Comparison of ENCODE assay signal across 23 cellular contexts in the genomic region with DNA sequence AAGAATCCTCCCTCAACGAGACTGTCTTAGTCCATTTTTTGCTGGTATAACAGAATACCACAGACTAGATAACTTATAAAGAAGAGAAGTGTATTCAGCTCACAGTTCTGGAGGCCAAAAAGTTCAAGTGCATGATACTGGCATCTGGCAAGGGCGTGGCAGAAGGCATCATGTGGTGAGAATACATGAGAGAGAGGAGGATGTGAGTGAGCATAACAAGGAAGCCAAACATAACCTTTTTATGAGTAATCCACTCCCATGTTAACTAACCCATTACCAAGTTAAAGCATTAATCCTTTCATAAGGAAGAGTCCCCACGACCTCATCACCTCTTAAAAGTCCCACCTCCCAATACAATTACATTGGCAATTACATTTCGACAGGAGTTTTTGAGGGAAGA.
DNase-seq lines count a peak whose midpoint lies in the region; ATAC-seq and TF ChIP-seq lines count a peak whose summit lies in the region.
"Had no signal": no experiment of that assay in that cellular context is flagged by ENCODE, and none has a peak within 500 bp of the region (broad histone marks: within the 10 kb centered on the region; RNA-seq: fewer than 3 reads in every experiment).

No MANE protein-coding gene starts in this region.

- H3K9me3 ChIP-seq in PC-3 (ENCODE audit: low read length) (no peaks in the 10 kb centered on the region), thyroid gland (no peaks in the 10 kb centered on the region)
- H3K9me3 ChIP-seq: MG63, SK-N-SH had no signal

- peak; percentile 6 for DNase-seq in AG08395 (ENCODE audit: low spot score)
- peak; percentile 8 for DNase-seq in GM04504 (ENCODE audit: low read depth)
- DNase-seq in PC-3: peak; percentile 1
- peak in 1 of 2 donors; percentile 25 for DNase-seq in foreskin keratinocyte
- no peak for DNase-seq in thyroid gland
- DNase-seq in omental fat pad (ENCODE audit: low spot score): no peak
- no peak for DNase-seq in activated CD4-positive, alpha-beta T cell treated with anti-CD3 and anti-CD28 coated beads, Interleukin-2, amount 10 ng/mL, durations not matched to agents 24 days and 14 days
- DNase-seq in DMS79 treated with DMSO at 0.1 percent for 48 hours (lab: John Stamatoyannopoulos, UW): no peak
- DNase-seq: AML-193; CD4-positive, CD25-positive, alpha-beta regulatory T cell; KG1; MG63; NCI-H1092 treated with DMSO at 0.1 percent for 48 hours; NCI-H1694; NCI-H2107; NCI-H345; NCI-H526 treated with DMSO at 0.1 percent for 48 hours; NK-92 treated with Interleukin-12 subunit alpha and Interleukin-12 subunit beta, amount 100 ng/mL, for 24 hours; PC-9; Right ventricle myocardium superior; SK-N-SH had no signal

- 69 to 82% methylated on average over 4 of the region's 4 CpGs for WGBS in thyroid gland, 2 donors

- CTCF ChIA-PET in PC-3 (lab: Charles Lee): no interaction called here

- no peak for ATAC-seq in PC-3
- peak; percentile 66 for ATAC-seq in foreskin keratinocyte
- no peak for ATAC-seq in omental fat pad (ENCODE audit: low FRiP score)
- ATAC-seq: GM23338 had no signal

- no peak overlapping the region for H2AFZ ChIP-seq in PC-3 (ENCODE audit: low read length)
- H2AFZ ChIP-seq: GM23338, PC-9 had no signal

- no peaks in the 10 kb centered on the region for H3K36me3 Mint-ChIP-seq in activated CD4-positive, alpha-beta T cell treated with anti-CD3 and anti-CD28 coated beads, Interleukin-2, amount 10 ng/mL, durations not matched to agents 24 days and 14 days (ENCODE audit: low read depth)
- H3K36me3 Mint-ChIP-seq: CD4-positive, CD25-positive, alpha-beta regulatory T cell had no signal

- H3K9me3 Mint-ChIP-seq in activated CD4-positive, alpha-beta T cell treated with anti-CD3 and anti-CD28 coated beads, Interleukin-2, amount 10 ng/mL, durations not matched to agents 24 days and 14 days: no peaks in the 10 kb centered on the region

- H3K36me3 ChIP-seq in PC-3 (ENCODE audit: low read depth, low read length) (no peaks in the 10 kb centered on the region), thyroid gland (no peaks in the 10 kb centered on the region)
- H3K36me3 ChIP-seq: MG63 had no signal

- H4K20me1 ChIP-seq in PC-3 (ENCODE audit: low read length): no peaks in the 10 kb centered on the region

- intact Hi-C loops in PC-3 (cut with micrococcal nuclease): no loop called here
- intact Hi-C loops in thyroid gland (cut with DNase I): no loop called here
- intact Hi-C loops in activated CD4-positive, alpha-beta T cell treated with anti-CD3 and anti-CD28 coated beads, Interleukin-2, amount 10 ng/mL, durations not matched to agents 24 days and 14 days (cut with micrococcal nuclease): no loop called here

- H3K27ac ChIP-seq in PC-3 (ENCODE audit: low read length) (no peak overlapping the region), foreskin keratinocyte (no peak overlapping the region), thyroid gland (no peak overlapping the region)
- H3K27ac ChIP-seq: HL-60, PC-9 had no signal

- TF ChIP-seq POLR2A in thyroid gland (IDR thresholded peaks at IDR 0.05): no peak

- H3K27me3 Mint-ChIP-seq in activated CD4-positive, alpha-beta T cell treated with anti-CD3 and anti-CD28 coated beads, Interleukin-2, amount 10 ng/mL, durations not matched to agents 24 days and 14 days: no peaks in the 10 kb centered on the region
- H3K27me3 Mint-ChIP-seq: CD4-positive, CD25-positive, alpha-beta regulatory T cell had no signal

- no peak overlapping the region for H3K4me3 ChIP-seq in PC-3 (ENCODE audit: low read length)
- no peak overlapping the region for H3K4me3 ChIP-seq in thyroid gland (replicated peaks in 1 of 3)
- H3K4me3 ChIP-seq: GM23338, MG63, PC-9 had no signal

- H3K27me3 ChIP-seq in PC-3 (ENCODE audit: low read length) (no peaks in the 10 kb centered on the region), foreskin keratinocyte (no peaks in the 10 kb centered on the region), thyroid gland (no peaks in the 10 kb centered on the region)
- H3K27me3 ChIP-seq: MG63 had no signal

- no peaks in the 10 kb centered on the region for H3K4me1 Mint-ChIP-seq in activated CD4-positive, alpha-beta T cell treated with anti-CD3 and anti-CD28 coated beads, Interleukin-2, amount 10 ng/mL, durations not matched to agents 24 days and 14 days
- H3K4me1 Mint-ChIP-seq: CD4-positive, CD25-positive, alpha-beta regulatory T cell; GM23338 had no signal

- no peak overlapping the region for H3K27ac Mint-ChIP-seq in activated CD4-positive, alpha-beta T cell treated with anti-CD3 and anti-CD28 coated beads, Interleukin-2, amount 10 ng/mL, durations not matched to agents 24 days and 14 days
- H3K27ac Mint-ChIP-seq: CD4-positive, CD25-positive, alpha-beta regulatory T cell; GM23338 had no signal

- H3K4me2 ChIP-seq in PC-3 (ENCODE audit: low read length): no peak overlapping the region
- H3K4me2 ChIP-seq: GM23338, PC-9, SK-N-SH had no signal

- H3K79me2 ChIP-seq in PC-3 (ENCODE audit: low read length): no peaks in the 10 kb centered on the region

- H3K4me3 Mint-ChIP-seq in activated CD4-positive, alpha-beta T cell treated with anti-CD3 and anti-CD28 coated beads, Interleukin-2, amount 10 ng/mL, durations not matched to agents 24 days and 14 days: no peak overlapping the region
- H3K4me3 Mint-ChIP-seq: CD4-positive, CD25-positive, alpha-beta regulatory T cell; GM23338 had no signal

- no peak overlapping the region for H3K9ac ChIP-seq in PC-3 (ENCODE audit: low read length)
- H3K9ac ChIP-seq: SK-N-SH had no signal

- TF ChIP-seq CTCF in PC-3 (conservative IDR thresholded peaks at IDR 0.05; ENCODE audit: low read depth, low read length) (no peak), foreskin keratinocyte (conservative IDR thresholded peaks at IDR 0.05) (no peak), thyroid gland (IDR thresholded peaks at IDR 0.05) (no peak), omental fat pad (IDR thresholded peaks at IDR 0.05) (no peak)

- BruUV-seq in PC-3 (replicated peaks; lab: Mats Ljungman, UMichigan): no TSS peak

- H3K4me1 ChIP-seq in PC-3 (ENCODE audit: insufficient read depth, low read length) (no peaks in the 10 kb centered on the region), foreskin keratinocyte (no peaks in the 10 kb centered on the region), thyroid gland (no peaks in the 10 kb centered on the region)

- H3F3A ChIP-seq in PC-3 (ENCODE audit: low read length, unreplicated experiment): no peaks in the 10 kb centered on the region

- POLR2A ChIA-PET in PC-3 (lab: Charles Lee; ENCODE audit: unreplicated experiment): no interaction called here

- no peaks in the 10 kb centered on the region for H3K9me2 ChIP-seq in PC-3 (replicated peaks; ENCODE audit: low read length)
- H3K9me2 ChIP-seq: SK-N-SH had no signal

Comparison
In these comparisons a context has a peak if more than half of its experiments do, and no peak if none do; other contexts are left out.
1. DNase-seq: peak in AG08395 (single experiment), GM04504 (single experiment) and PC-3 (single experiment); none in thyroid gland (0 of 2), omental fat pad (single experiment), activated CD4-positive, alpha-beta T cell treated with anti-CD3 and anti-CD28 coated beads, Interleukin-2, amount 10 ng/mL, durations not matched to agents 24 days and 14 days (single experiment) and DMS79 treated with DMSO at 0.1 percent for 48 hours (single experiment).